Comparison of ENCODE assay signal across 8 cellular contexts in genomic region chrX:153507484-153508178, GRCh38. TPM values are rescaled to one million over a fixed set of nuclear protein-coding genes. Genes with fewer than 3 reads are reported as not detected.
DNase-seq lines count a peak whose midpoint lies in the region; ATAC-seq and TF ChIP-seq lines count a peak whose summit lies in the region.

No MANE protein-coding gene starts in this region.

- H3K79me2 ChIP-seq in HCT116 (ENCODE audit: insufficient read depth, low read length), result no peaks in the 10 kb centered on the region

- H3K9ac ChIP-seq in HCT116 (ENCODE audit: low read length) (no peak overlapping the region), adipocyte (ENCODE audit: low read length) (no peak overlapping the region)

- TF ChIP-seq RAD21 in HCT116 (IDR thresholded peaks at IDR 0.05; ENCODE audit: low read depth), result no peak

- H2AFZ ChIP-seq in HCT116 (ENCODE audit: low read depth, low read length, poor library complexity, severe bottlenecking), result no peak overlapping the region

- no peak overlapping the region for H3K4me3 ChIP-seq in HCT116 (replicated peaks in 1 of 2; ENCODE audit: low read depth in 1 of 2, low read length in 2 of 2)
- no peak overlapping the region for H3K4me3 ChIP-seq in NB4 (ENCODE audit: low read depth, low read length)
- no peak overlapping the region for H3K4me3 ChIP-seq in adipocyte (ENCODE audit: low read length)
- no peak overlapping the region for H3K4me3 ChIP-seq in left ventricle myocardium inferior

- POLR2A ChIA-PET in HCT116 (lab: Charles Lee), result no interaction called here

- BruUV-seq in HCT116 (replicated peaks; lab: Mats Ljungman, UMichigan), result no TSS peak

- H3K9me2 ChIP-seq in HCT116 (ENCODE audit: insufficient read depth), result no peaks in the 10 kb centered on the region

- TF ChIP-seq CTCF in GM12872 (IDR thresholded peaks at IDR 0.05; ENCODE audit: insufficient read depth, low read depth, low read length) (peak; percentile 77), HCT116 (IDR thresholded peaks at IDR 0.05 in 2 of 3, conservative IDR thresholded peaks at IDR 0.05 in 1 of 3; ENCODE audit: borderline replicate concordance in 1 of 3, insufficient read depth in 1 of 3, low read depth in 2 of 3, low read length in 2 of 3) (peak in 2 of 3 experiments; percentile 69 to 71; a peak in 4 of 6 replicates), NB4 (IDR thresholded peaks at IDR 0.05; ENCODE audit: low read depth, low read length) (peak; percentile 69), left ventricle myocardium inferior (IDR thresholded peaks at IDR 0.05; ENCODE audit: borderline replicate concordance) (peak; percentile 83)

- peak overlapping the region; percentile 45 for H3K4me2 ChIP-seq in HCT116 (ENCODE audit: low read length)

- no peaks in the 10 kb centered on the region for H3K27me3 ChIP-seq in HCT116 (ENCODE audit: insufficient read depth, low read length)
- peaks cover 2% of the 10 kb centered on the region for H3K27me3 ChIP-seq in adipocyte (replicated peaks; ENCODE audit: control insufficient read depth, insufficient read depth, low read length)
- H3K27me3 ChIP-seq in left ventricle myocardium inferior (ENCODE audit: low read depth), result no peaks in the 10 kb centered on the region

- DNase-seq in HCT116 (ENCODE audit: low read depth, low spot score) (peak; percentile 26), NB4 (ENCODE audit: low read depth) (peak; percentile 74), T-helper 1 cell (peak; percentile 61 to 78 (median 70)), adipocyte (ENCODE audit: low read depth) (peak; percentile 84), left ventricle myocardium inferior (peak; percentile 81), renal cortical epithelial cell (ENCODE audit: low read depth) (peak; percentile 21)

- H4K20me1 ChIP-seq in HCT116 (ENCODE audit: insufficient read depth), result no peaks in the 10 kb centered on the region

- H3K9me3 ChIP-seq in HCT116 (ENCODE audit: control insufficient read depth in 1 of 2, insufficient read depth in 1 of 2, low read depth in 1 of 2, low read length in 2 of 2), result no peaks in the 10 kb centered on the region
- no peaks in the 10 kb centered on the region for H3K9me3 ChIP-seq in adipocyte (ENCODE audit: control insufficient read depth, low read length)
- H3K9me3 ChIP-seq in left ventricle myocardium inferior (replicated peaks), result no peaks in the 10 kb centered on the region

- RAD21 ChIA-PET in HCT116 (lab: Charles Lee; ENCODE audit: low non-redundant PET in 1 of 2, low total read pairs in 2 of 2, uncharacterized antibody in 2 of 2, unreplicated experiment in 2 of 2), result interaction anchor here in 1 of 2 experiments (1.2 kb wide), 1 partner anchor 36 kb away, joined by 12 read pairs; no protein-coding TSS in a partner anchor

- intact Hi-C loops in HCT116 (cut with micrococcal nuclease) (loop anchor here (1.0 to 10.0 kb wide), 2 partner anchors 46 to 473 kb away; no protein-coding TSS in a partner anchor), left ventricle myocardium inferior (cut with micrococcal nuclease) (loop anchor here (5.0 kb wide), 1 partner anchor 45 kb away; no protein-coding TSS in a partner anchor)

- no peak for TF ChIP-seq POLR2A in HCT116 (IDR thresholded peaks at IDR 0.05; ENCODE audit: borderline replicate concordance, extremely low read depth, insufficient read depth, insufficient read length)
- TF ChIP-seq POLR2A in NB4 (IDR thresholded peaks at IDR 0.05; ENCODE audit: extremely low read depth, insufficient read length), result no peak

- H3K4me1 ChIP-seq in HCT116 (ENCODE audit: control insufficient read depth in 1 of 2, insufficient read depth in 2 of 2, low read length in 2 of 2) (peaks cover 0 to 5% of the 10 kb centered on the region in 2 experiments; a peak in 1 of 4 replicates), adipocyte (ENCODE audit: control insufficient read depth, insufficient read depth, low read length) (no peaks in the 10 kb centered on the region), left ventricle myocardium inferior (no peaks in the 10 kb centered on the region)

- ATAC-seq in HCT116 (peak; percentile 98), HG03565 (IDR thresholded peaks at IDR 0.05; ENCODE audit: unreplicated experiment) (no peak)

- H3K27ac ChIP-seq in HCT116 (ENCODE audit: low read depth, low read length), result no peak overlapping the region; the same call in 1 of the 2 replicates
- H3K27ac ChIP-seq in left ventricle myocardium inferior (replicated peaks), result no peak overlapping the region

- H3K36me3 ChIP-seq in HCT116 (ENCODE audit: control insufficient read depth in 1 of 2, insufficient read depth in 2 of 2, low read length in 2 of 2) (no peaks in the 10 kb centered on the region), adipocyte (ENCODE audit: control insufficient read depth, insufficient read depth, low read length, severe bottlenecking) (no peaks in the 10 kb centered on the region), left ventricle myocardium inferior (no peaks in the 10 kb centered on the region)

- CTCF ChIA-PET in HCT116 (lab: Charles Lee), result interaction anchor here (1.1 to 2.2 kb wide), 3 partner anchors 36 to 475 kb away, joined by 7 to 15 read pairs (median 7); partner anchors contain the start of gene HAUS7

TF ChIP-seq in HCT116, 20 proteins besides CTCF, POLR2A, EP300 and RAD21:
- TF ChIP-seq EZH2phosphoT487 (IDR thresholded peaks at IDR 0.05; ENCODE audit: borderline replicate concordance) (no peak), POLR2AphosphoS5 (IDR thresholded peaks at IDR 0.05; ENCODE audit: low read depth, low read length) (no peak), TCF7L2 (IDR thresholded peaks at IDR 0.05; ENCODE audit: borderline replicate concordance, extremely low read depth, insufficient read depth, insufficient read length) (no peak), EZH2 (IDR thresholded peaks at IDR 0.05) (no peak), ZFX (IDR thresholded peaks at IDR 0.05) (no peak), JUND (IDR thresholded peaks at IDR 0.05) (no peak), FOSL1 (IDR thresholded peaks at IDR 0.05; ENCODE audit: low read depth) (no peak), ZNF274 (IDR thresholded peaks at IDR 0.05; ENCODE audit: low read depth, low read length) (no peak), EGR1 (IDR thresholded peaks at IDR 0.05; ENCODE audit: low read depth) (no peak), MAX (IDR thresholded peaks at IDR 0.05) (no peak), YY1 (IDR thresholded peaks at IDR 0.05; ENCODE audit: extremely low read depth, insufficient replicate concordance, low read depth, low read length) (no peak), CBX3 (IDR thresholded peaks at IDR 0.05; ENCODE audit: low read depth) (no peak)
- TF ChIP-seq, protein P1, sequence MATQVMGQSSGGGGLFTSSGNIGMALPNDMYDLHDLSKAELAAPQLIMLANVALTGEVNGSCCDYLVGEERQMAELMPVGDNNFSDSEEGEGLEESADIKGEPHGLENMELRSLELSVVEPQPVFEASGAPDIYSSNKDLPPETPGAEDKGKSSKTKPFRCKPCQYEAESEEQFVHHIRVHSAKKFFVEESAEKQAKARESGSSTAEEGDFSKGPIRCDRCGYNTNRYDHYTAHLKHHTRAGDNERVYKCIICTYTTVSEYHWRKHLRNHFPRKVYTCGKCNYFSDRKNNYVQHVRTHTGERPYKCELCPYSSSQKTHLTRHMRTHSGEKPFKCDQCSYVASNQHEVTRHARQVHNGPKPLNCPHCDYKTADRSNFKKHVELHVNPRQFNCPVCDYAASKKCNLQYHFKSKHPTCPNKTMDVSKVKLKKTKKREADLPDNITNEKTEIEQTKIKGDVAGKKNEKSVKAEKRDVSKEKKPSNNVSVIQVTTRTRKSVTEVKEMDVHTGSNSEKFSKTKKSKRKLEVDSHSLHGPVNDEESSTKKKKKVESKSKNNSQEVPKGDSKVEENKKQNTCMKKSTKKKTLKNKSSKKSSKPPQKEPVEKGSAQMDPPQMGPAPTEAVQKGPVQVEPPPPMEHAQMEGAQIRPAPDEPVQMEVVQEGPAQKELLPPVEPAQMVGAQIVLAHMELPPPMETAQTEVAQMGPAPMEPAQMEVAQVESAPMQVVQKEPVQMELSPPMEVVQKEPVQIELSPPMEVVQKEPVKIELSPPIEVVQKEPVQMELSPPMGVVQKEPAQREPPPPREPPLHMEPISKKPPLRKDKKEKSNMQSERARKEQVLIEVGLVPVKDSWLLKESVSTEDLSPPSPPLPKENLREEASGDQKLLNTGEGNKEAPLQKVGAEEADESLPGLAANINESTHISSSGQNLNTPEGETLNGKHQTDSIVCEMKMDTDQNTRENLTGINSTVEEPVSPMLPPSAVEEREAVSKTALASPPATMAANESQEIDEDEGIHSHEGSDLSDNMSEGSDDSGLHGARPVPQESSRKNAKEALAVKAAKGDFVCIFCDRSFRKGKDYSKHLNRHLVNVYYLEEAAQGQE (IDR thresholded peaks at IDR 0.05; ENCODE audit: low read depth), result no peak
- TF ChIP-seq, protein P2, sequence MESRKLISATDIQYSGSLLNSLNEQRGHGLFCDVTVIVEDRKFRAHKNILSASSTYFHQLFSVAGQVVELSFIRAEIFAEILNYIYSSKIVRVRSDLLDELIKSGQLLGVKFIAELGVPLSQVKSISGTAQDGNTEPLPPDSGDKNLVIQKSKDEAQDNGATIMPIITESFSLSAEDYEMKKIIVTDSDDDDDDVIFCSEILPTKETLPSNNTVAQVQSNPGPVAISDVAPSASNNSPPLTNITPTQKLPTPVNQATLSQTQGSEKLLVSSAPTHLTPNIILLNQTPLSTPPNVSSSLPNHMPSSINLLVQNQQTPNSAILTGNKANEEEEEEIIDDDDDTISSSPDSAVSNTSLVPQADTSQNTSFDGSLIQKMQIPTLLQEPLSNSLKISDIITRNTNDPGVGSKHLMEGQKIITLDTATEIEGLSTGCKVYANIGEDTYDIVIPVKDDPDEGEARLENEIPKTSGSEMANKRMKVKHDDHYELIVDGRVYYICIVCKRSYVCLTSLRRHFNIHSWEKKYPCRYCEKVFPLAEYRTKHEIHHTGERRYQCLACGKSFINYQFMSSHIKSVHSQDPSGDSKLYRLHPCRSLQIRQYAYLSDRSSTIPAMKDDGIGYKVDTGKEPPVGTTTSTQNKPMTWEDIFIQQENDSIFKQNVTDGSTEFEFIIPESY (IDR thresholded peaks at IDR 0.05; ENCODE audit: extremely low read depth, insufficient replicate concordance, low read length), result no peak

RNA-seq across cellular contexts. Expression of gene ATP2B3, which starts 9.8 kb away (rescaled TPM):
- total RNA-seq in HCT116 (2021; ENCODE audit: unreplicated experiment) (not detected), left ventricle myocardium inferior (not detected), renal cortical epithelial cell (0.05 TPM in 1 of 2 replicates, not detected in the other)
- polyA plus RNA-seq in HCT116 (2012), result not detected in 2 replicates

RNA-seq across cellular contexts. Expression of gene BGN, which starts 12.9 kb away (rescaled TPM):
- total RNA-seq in HCT116 (2021; ENCODE audit: unreplicated experiment) (0.37 TPM), left ventricle myocardium inferior (84.3 TPM), renal cortical epithelial cell (0.17 and 6.0 TPM in 2 replicates)
- not detected in 2 replicates for polyA plus RNA-seq in HCT116 (2012)

RNA-seq across cellular contexts. Expression of gene HAUS7, which starts 37.3 kb away (rescaled TPM):
- total RNA-seq in HCT116 (2021; ENCODE audit: unreplicated experiment), result 28.9 TPM
- 29.9 and 32.1 TPM in 2 replicates for polyA plus RNA-seq in HCT116 (2012)
- total RNA-seq in left ventricle myocardium inferior, result 17.0 TPM
- 6.5 and 14.4 TPM in 2 replicates for total RNA-seq in renal cortical epithelial cell

Comparison
In these comparisons a context has a peak if more than half of its experiments do, and no peak if none do; other contexts are left out.
1. DNase-seq: peak in every context shown above with its lines; median percentile 84 in adipocyte; 81 in left ventricle myocardium inferior; 74 in NB4; 70 in T-helper 1 cell; 26 in HCT116; 21 in renal cortical epithelial cell.
2. RNA of gene BGN, which starts 12.9 kb away (total RNA-seq): 84.3 TPM in left ventricle myocardium inferior (single experiment); 0.17 to 6.0 TPM in renal cortical epithelial cell and 0.37 TPM in HCT116 (single experiment); every median in the first group is over 10 times any median in the second.
3. Peak in every context shown above with its lines, with median percentiles within 50 percentile points of each other: CTCF ChIP-seq.